9 cellular contexts compared by ENCODE assay signal in the genomic region with DNA sequence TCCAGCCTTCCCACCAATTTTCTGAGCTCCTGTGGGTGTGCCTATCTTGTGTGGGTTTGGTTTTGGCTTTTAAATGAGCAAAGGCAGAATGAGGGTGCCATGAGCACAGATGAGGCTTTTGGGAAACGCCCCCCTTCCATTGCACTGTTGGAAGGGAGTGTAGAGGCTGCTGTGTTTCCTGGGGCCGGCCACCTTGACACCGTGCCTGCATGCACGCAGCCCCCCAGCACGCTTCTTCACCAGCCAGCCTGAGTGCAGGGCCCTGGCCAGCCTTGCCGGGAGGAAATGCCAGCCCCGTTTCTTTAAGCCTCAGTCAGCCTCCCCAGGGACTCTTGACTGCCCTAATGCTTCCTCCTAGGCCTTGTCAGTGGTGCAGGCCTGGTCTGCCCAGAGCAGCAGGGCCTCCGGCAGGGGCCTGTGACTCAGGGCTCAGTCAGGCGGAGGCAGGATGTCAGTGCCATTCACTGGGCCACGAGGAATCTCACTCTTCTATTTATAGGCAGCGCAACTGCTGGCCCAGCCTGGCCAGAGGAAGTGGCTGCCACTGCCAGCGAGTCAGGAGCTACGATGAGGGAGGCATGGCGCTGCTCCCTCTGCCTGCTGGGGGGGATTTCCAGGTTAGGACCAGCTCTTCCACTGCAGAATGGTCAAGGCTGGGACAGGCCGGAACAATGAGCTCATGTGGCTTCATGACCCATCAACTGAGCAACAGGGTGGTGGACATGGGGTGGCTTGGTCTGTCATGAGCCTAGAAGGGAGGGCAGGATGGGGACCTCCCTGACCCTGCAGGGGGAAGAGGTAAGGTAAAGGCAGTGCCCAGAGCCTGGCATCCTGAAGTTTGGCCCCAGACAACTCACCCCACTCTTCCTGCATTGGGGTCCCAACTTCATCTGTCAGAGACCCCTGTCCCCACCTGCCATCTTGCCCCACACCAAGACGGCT.
DNase-seq lines count a peak whose midpoint lies in the region; ATAC-seq and TF ChIP-seq lines count a peak whose summit lies in the region.
"Had no signal": no experiment of that assay in that cellular context is flagged by ENCODE, and none has a peak within 500 bp of the region (broad histone marks: within the 10 kb centered on the region; RNA-seq: fewer than 3 reads in every experiment).

No MANE protein-coding gene starts in this region.

- H3K4me2 ChIP-seq in PC-9: peak overlapping the region; percentile 64

- no peak overlapping the region for H2AFZ ChIP-seq in PC-9

- H3F3A ChIP-seq in PC-9 (ENCODE audit: insufficient read depth, low read depth): peaks cover 41% of the 10 kb centered on the region

- no peaks in the 10 kb centered on the region for H3K79me2 ChIP-seq in PC-9 (ENCODE audit: low read depth)

- H4K20me1 ChIP-seq in PC-9 (ENCODE audit: insufficient read depth): no peaks in the 10 kb centered on the region

- no peaks in the 10 kb centered on the region for H3K27me3 ChIP-seq in PC-9 (ENCODE audit: insufficient read depth, low read depth)
- H3K27me3 ChIP-seq in lower lobe of right lung (ENCODE audit: low read depth): no peaks in the 10 kb centered on the region
- H3K27me3 ChIP-seq in tibial artery: no peaks in the 10 kb centered on the region

- no peak overlapping the region for H3K4me3 ChIP-seq in PC-9
- H3K4me3 ChIP-seq in lower lobe of right lung: no peak overlapping the region
- no peak overlapping the region for H3K4me3 ChIP-seq in tibial artery

- H3K27ac ChIP-seq in PC-9 (peak overlapping the region; percentile 71), lower lobe of right lung (peak overlapping the region; percentile 49), tibial artery (peak overlapping the region; percentile 87 to 89)

- no peak overlapping the region for H3K27ac Mint-ChIP-seq in activated CD4-positive, alpha-beta memory T cell treated with anti-CD3 and anti-CD28 coated beads for 36 hours
- no peak overlapping the region for H3K27ac Mint-ChIP-seq in activated CD4-positive, alpha-beta memory T cell treated with anti-CD3 and anti-CD28 coated beads, Interleukin-2, amount 10 ng/mL, durations not matched to agents 7 days and 5 days

- H3K4me1 ChIP-seq in PC-9 (replicated peaks; ENCODE audit: insufficient read depth) (peaks cover 47% of the 10 kb centered on the region), lower lobe of right lung (peaks cover 14% of the 10 kb centered on the region), tibial artery (peaks cover 5 to 63% (median 52%) of the 10 kb centered on the region in 4 donors)

- POLR2A ChIA-PET in activated CD4-positive, alpha-beta memory T cell treated with anti-CD3 and anti-CD28 coated beads for 36 hours (lab: Charles Lee): no interaction called here
- POLR2A ChIA-PET in activated CD4-positive, alpha-beta memory T cell treated with anti-CD3 and anti-CD28 coated beads, Interleukin-2, amount 10 ng/mL, durations not matched to agents 7 days and 5 days (lab: Charles Lee): no interaction called here
- POLR2A ChIA-PET in PC-9 (lab: Charles Lee; ENCODE audit: unreplicated experiment): interaction anchor here (0.5 to 0.8 kb wide), 3 partner anchors 16 to 735 kb away, joined by 3 to 4 read pairs (median 4); no protein-coding TSS in a partner anchor

- H3K36me3 ChIP-seq in PC-9 (ENCODE audit: low read depth) (peaks cover 4% of the 10 kb centered on the region; the same call in 1 of the 2 replicates), lower lobe of right lung (no peaks in the 10 kb centered on the region), tibial artery (peaks cover 0 to 15% (median 0%) of the 10 kb centered on the region in 3 donors)

- CTCF ChIA-PET in activated CD4-positive, alpha-beta memory T cell treated with anti-CD3 and anti-CD28 coated beads for 36 hours (lab: Charles Lee): no interaction called here
- CTCF ChIA-PET in activated CD4-positive, alpha-beta memory T cell treated with anti-CD3 and anti-CD28 coated beads, Interleukin-2, amount 10 ng/mL, durations not matched to agents 7 days and 5 days (lab: Charles Lee): no interaction called here
- CTCF ChIA-PET in PC-9 (lab: Charles Lee): interaction anchor here (0.6 to 1.6 kb wide), 3 partner anchors 16 to 83 kb away, joined by 3 to 5 read pairs (median 3); no protein-coding TSS in a partner anchor

- no peaks in the 10 kb centered on the region for H3K4me1 Mint-ChIP-seq in activated CD4-positive, alpha-beta memory T cell treated with anti-CD3 and anti-CD28 coated beads for 36 hours (ENCODE audit: low read depth)
- peaks cover 3% of the 10 kb centered on the region for H3K4me1 Mint-ChIP-seq in activated CD4-positive, alpha-beta memory T cell treated with anti-CD3 and anti-CD28 coated beads, Interleukin-2, amount 10 ng/mL, durations not matched to agents 7 days and 5 days
- H3K4me1 Mint-ChIP-seq: central memory CD8-positive, alpha-beta T cell had no signal

- H3K27me3 Mint-ChIP-seq in activated CD4-positive, alpha-beta memory T cell treated with anti-CD3 and anti-CD28 coated beads for 36 hours: no peaks in the 10 kb centered on the region
- H3K27me3 Mint-ChIP-seq in activated CD4-positive, alpha-beta memory T cell treated with anti-CD3 and anti-CD28 coated beads, Interleukin-2, amount 10 ng/mL, durations not matched to agents 7 days and 5 days: no peaks in the 10 kb centered on the region
- H3K27me3 Mint-ChIP-seq: central memory CD8-positive, alpha-beta T cell had no signal

- no TSS peak for BruUV-seq in PC-9 (replicated peaks; lab: Mats Ljungman, UMichigan)

- intact Hi-C loops in activated CD4-positive, alpha-beta memory T cell treated with anti-CD3 and anti-CD28 coated beads for 36 hours (cut with micrococcal nuclease): no loop called here
- intact Hi-C loops in PC-9 (cut with micrococcal nuclease; ENCODE audit: unreplicated experiment): loop anchor here (1.0 kb wide), 2 partner anchors 15 to 79 kb away; no protein-coding TSS in a partner anchor
- intact Hi-C loops in lower lobe of right lung (cut with DNase I): no loop called here
- intact Hi-C loops in tibial artery (cut with DNase I; ENCODE audit: low total_unique reads): loop anchor here (5.0 kb wide), 1 partner anchor 34 kb away; no protein-coding TSS in a partner anchor

- peak; percentile 53 for DNase-seq in activated CD4-positive, alpha-beta memory T cell treated with anti-CD3 and anti-CD28 coated beads for 36 hours
- no peak for DNase-seq in activated CD4-positive, alpha-beta memory T cell treated with anti-CD3 and anti-CD28 coated beads, Interleukin-2, amount 10 ng/mL, durations not matched to agents 7 days and 5 days
- DNase-seq in PC-9 (peak; percentile 88 to 94), dermis blood vessel endothelial cell (peak; percentile 97), lower lobe of right lung (peak; percentile 73), tibial artery (peak; percentile 89 to 98)

- H3K9me2 ChIP-seq in PC-9 (ENCODE audit: insufficient read depth): no peaks in the 10 kb centered on the region

- H3K9me3 Mint-ChIP-seq in activated CD4-positive, alpha-beta memory T cell treated with anti-CD3 and anti-CD28 coated beads for 36 hours: no peaks in the 10 kb centered on the region
- H3K9me3 Mint-ChIP-seq in activated CD4-positive, alpha-beta memory T cell treated with anti-CD3 and anti-CD28 coated beads, Interleukin-2, amount 10 ng/mL, durations not matched to agents 7 days and 5 days: no peaks in the 10 kb centered on the region
- H3K9me3 Mint-ChIP-seq: central memory CD8-positive, alpha-beta T cell had no signal

- H3K9me3 ChIP-seq in PC-9 (ENCODE audit: insufficient read depth, low read depth) (no peaks in the 10 kb centered on the region), lower lobe of right lung (no peaks in the 10 kb centered on the region), tibial artery (no peaks in the 10 kb centered on the region)

- TF ChIP-seq CTCF in PC-9 (conservative IDR thresholded peaks at IDR 0.05) (no peak), lower lobe of right lung (IDR thresholded peaks at IDR 0.05) (no peak), tibial artery (IDR thresholded peaks at IDR 0.05) (peak; percentile 7 to 16)

- no peaks in the 10 kb centered on the region for H3K36me3 Mint-ChIP-seq in activated CD4-positive, alpha-beta memory T cell treated with anti-CD3 and anti-CD28 coated beads for 36 hours
- no peaks in the 10 kb centered on the region for H3K36me3 Mint-ChIP-seq in activated CD4-positive, alpha-beta memory T cell treated with anti-CD3 and anti-CD28 coated beads, Interleukin-2, amount 10 ng/mL, durations not matched to agents 7 days and 5 days (ENCODE audit: low read depth)

- no peak overlapping the region for H3K4me3 Mint-ChIP-seq in activated CD4-positive, alpha-beta memory T cell treated with anti-CD3 and anti-CD28 coated beads for 36 hours
- no peak overlapping the region for H3K4me3 Mint-ChIP-seq in activated CD4-positive, alpha-beta memory T cell treated with anti-CD3 and anti-CD28 coated beads, Interleukin-2, amount 10 ng/mL, durations not matched to agents 7 days and 5 days
- H3K4me3 Mint-ChIP-seq: central memory CD8-positive, alpha-beta T cell had no signal

- ATAC-seq in HG02610 (IDR thresholded peaks at IDR 0.05; ENCODE audit: unreplicated experiment): peak; percentile 83
- ATAC-seq in lower lobe of right lung: peak; percentile 77 to 86
- ATAC-seq in GM18858 (IDR thresholded peaks at IDR 0.05; ENCODE audit: unreplicated experiment): no peak

Comparison
In these comparisons a context has a peak if more than half of its experiments do, and no peak if none do; other contexts are left out.
1. CTCF ChIP-seq: peak in tibial artery (2 of 2); none in PC-9 (single experiment) and lower lobe of right lung (single experiment).
2. intact Hi-C loops: an anchor here in PC-9 (1.0 kb wide) and tibial artery (5.0 kb wide); none called in activated CD4-positive, alpha-beta memory T cell treated with anti-CD3 and anti-CD28 coated beads for 36 hours and lower lobe of right lung.
3. Peak in every context shown above with its lines, with median percentiles within 50 percentile points of each other: H3K27ac ChIP-seq.